ENCODE assay signal across 8 cellular contexts in the genomic region with DNA sequence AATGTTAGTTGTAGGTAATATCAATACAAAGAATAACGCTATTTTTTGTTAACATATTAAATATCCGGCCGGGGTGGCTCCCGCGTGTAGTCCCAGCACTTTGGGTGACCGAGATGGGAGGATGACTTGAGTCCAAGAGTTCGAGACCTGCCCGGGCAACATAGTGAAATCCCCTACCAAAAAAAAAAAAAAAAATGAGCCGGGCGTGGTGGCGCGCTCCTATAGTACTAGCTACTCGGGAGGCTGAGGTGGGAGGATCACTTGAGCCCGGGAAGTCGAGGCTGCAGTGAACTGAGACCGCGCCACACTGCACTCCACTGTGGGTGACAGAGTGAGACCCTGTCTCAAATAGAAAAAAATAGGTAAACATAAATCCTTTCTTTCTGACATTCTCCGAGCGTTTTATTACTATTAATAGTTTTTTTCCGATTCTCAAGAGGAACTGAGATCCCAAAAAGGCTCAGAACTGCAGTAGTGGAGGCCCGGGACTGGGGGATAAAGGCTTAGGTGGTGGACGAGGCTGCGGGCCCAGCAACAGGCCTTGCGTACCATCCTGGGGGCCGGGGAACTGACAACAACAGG. TPM values are rescaled to one million over a fixed set of nuclear protein-coding genes. Genes with fewer than 3 reads are reported as not detected.
DNase-seq lines count a peak whose midpoint lies in the region; ATAC-seq and TF ChIP-seq lines count a peak whose summit lies in the region.

No MANE protein-coding gene starts in this region.

- H3K4me1 ChIP-seq in MM.1S (ENCODE audit: low read length) (peaks cover 51% of the 10 kb centered on the region), endodermal cell (ENCODE audit: control insufficient read depth, insufficient read depth, low read length) (peaks cover 11% of the 10 kb centered on the region), osteoblast (ENCODE audit: insufficient read depth, low read length) (peaks cover 24% of the 10 kb centered on the region)

- POLR2A ChIA-PET in CD4-positive, alpha-beta T cell (lab: Charles Lee): interaction anchor here (0.7 to 3.3 kb wide), 10 partner anchors 9 to 1635 kb away, joined by 3 to 28 read pairs (median 8); a partner anchor contains a TSS

- H3K27me3 ChIP-seq in CD4-positive, alpha-beta T cell (ENCODE audit: control insufficient read depth, insufficient read depth, low read length): no peaks in the 10 kb centered on the region
- H3K27me3 ChIP-seq in MM.1S (replicated peaks; ENCODE audit: insufficient read depth, low read length): no peaks in the 10 kb centered on the region
- no peaks in the 10 kb centered on the region for H3K27me3 ChIP-seq in endodermal cell (ENCODE audit: control insufficient read depth, insufficient read depth, low read length, poor library complexity, severe bottlenecking)
- no peaks in the 10 kb centered on the region for H3K27me3 ChIP-seq in osteoblast (ENCODE audit: insufficient read depth, low read length)

- 42 to 59% methylated on average over 6 to 24 of the region's 25 CpGs for WGBS in endodermal cell (ENCODE audit: insufficient coverage in 1 of 2, insufficient read length in 1 of 2), 2 experiments

- H3K9me3 Mint-ChIP-seq in CD4-positive, alpha-beta T cell: peaks cover 3% of the 10 kb centered on the region
- H3K9me3 Mint-ChIP-seq in endodermal cell: peaks cover 2% of the 10 kb centered on the region

- H3K79me2 ChIP-seq in MM.1S (ENCODE audit: low read length) (peaks cover 54% of the 10 kb centered on the region), osteoblast (ENCODE audit: insufficient read depth, low read length) (peaks cover 57% of the 10 kb centered on the region)

- H2AFZ ChIP-seq in MM.1S (ENCODE audit: low read length) (peak overlapping the region; percentile 6; the same call in 1 of the 2 replicates), osteoblast (ENCODE audit: low read length) (peak overlapping the region; percentile 78)

- H3K4me2 ChIP-seq in MM.1S (ENCODE audit: low read depth, low read length) (peak overlapping the region; percentile 75), osteoblast (ENCODE audit: insufficient read depth, low read length) (peak overlapping the region; percentile 92)

- peaks cover 42% of the 10 kb centered on the region for H3F3A ChIP-seq in MM.1S (ENCODE audit: insufficient read depth, low read length)

- H3K4me3 Mint-ChIP-seq in CD4-positive, alpha-beta T cell: no peak overlapping the region
- no peak overlapping the region for H3K4me3 Mint-ChIP-seq in endodermal cell

- H3K4me1 Mint-ChIP-seq in CD4-positive, alpha-beta T cell (ENCODE audit: low read depth): peaks cover 50% of the 10 kb centered on the region
- H3K4me1 Mint-ChIP-seq in endodermal cell: peaks cover 24% of the 10 kb centered on the region

- CTCF ChIA-PET in CD4-positive, alpha-beta T cell (lab: Charles Lee): interaction anchor here (9.8 kb wide), 1 partner anchor 14 kb away, joined by 101 read pairs; no protein-coding TSS in a partner anchor

- peak in 1 of 10 experiments; percentile 41 for DNase-seq in CD4-positive, alpha-beta T cell
- no peak for DNase-seq in MM.1S
- peak; percentile 72 for DNase-seq in endodermal cell
- peak; percentile 87 for DNase-seq in osteoblast (ENCODE audit: insufficient read length, low spot score, missing footprints)
- DNase-seq in LoVo (ENCODE audit: low spot score): no peak

- H3K9me2 ChIP-seq in MM.1S (replicated peaks; ENCODE audit: insufficient read depth, low read length): no peaks in the 10 kb centered on the region

- H3K9ac ChIP-seq in MM.1S (ENCODE audit: low read length) (peak overlapping the region; percentile 90), endodermal cell (ENCODE audit: extremely low read depth, low read length, poor library complexity, severe bottlenecking) (peak overlapping the region; percentile 94)

- H3K4me3 ChIP-seq in MM.1S (ENCODE audit: low read length) (peak overlapping the region; percentile 94), endodermal cell (ENCODE audit: low read length) (peak overlapping the region; percentile 83), osteoblast (ENCODE audit: insufficient read depth, low read length) (peak overlapping the region; percentile 93)

- no peak overlapping the region for H3K27ac Mint-ChIP-seq in CD4-positive, alpha-beta T cell
- peak overlapping the region; percentile 84 for H3K27ac Mint-ChIP-seq in endodermal cell

- intact Hi-C loops in CD4-positive, alpha-beta T cell (cut with DNase I, micrococcal nuclease): loop anchor here (2.0 to 10.0 kb wide), 3 partner anchors 14 to 1144 kb away; a partner anchor contains a TSS

- peak overlapping the region; percentile 87 for H3K27ac ChIP-seq in CD4-positive, alpha-beta T cell (ENCODE audit: low read depth, low read length)
- H3K27ac ChIP-seq in MM.1S (ENCODE audit: low read length) (peak overlapping the region; percentile 93), endodermal cell (ENCODE audit: low read depth, low read length) (no peak overlapping the region), osteoblast (ENCODE audit: low read depth, low read length) (peak overlapping the region; percentile 98)

- no peaks in the 10 kb centered on the region for H3K9me3 ChIP-seq in CD4-positive, alpha-beta T cell (ENCODE audit: control insufficient read depth, low read length)
- H3K9me3 ChIP-seq in MM.1S (replicated peaks; ENCODE audit: insufficient read depth, low read length) (no peaks in the 10 kb centered on the region), endodermal cell (ENCODE audit: control insufficient read depth, low read length) (no peaks in the 10 kb centered on the region), osteoblast (ENCODE audit: low read depth, low read length) (no peaks in the 10 kb centered on the region)

- H3K36me3 ChIP-seq in MM.1S (replicated peaks; ENCODE audit: insufficient read depth, low read length) (no peaks in the 10 kb centered on the region), endodermal cell (ENCODE audit: control insufficient read depth, insufficient read depth, low read length) (peaks cover 9% of the 10 kb centered on the region), osteoblast (ENCODE audit: insufficient read depth, low read length) (no peaks in the 10 kb centered on the region)

- no peak for ATAC-seq in CD4-positive, alpha-beta T cell (ENCODE audit: poor library complexity)
- ATAC-seq in esophagus mucosa: no peak
- ATAC-seq in GM21447 (IDR thresholded peaks at IDR 0.05; ENCODE audit: unreplicated experiment): no peak
- ATAC-seq in GM21515 (IDR thresholded peaks at IDR 0.05; ENCODE audit: unreplicated experiment): no peak

- peaks cover 20% of the 10 kb centered on the region for H3K36me3 Mint-ChIP-seq in CD4-positive, alpha-beta T cell (ENCODE audit: low read depth)
- peaks cover 6% of the 10 kb centered on the region for H3K36me3 Mint-ChIP-seq in endodermal cell (ENCODE audit: low read depth)

- H3K27me3 Mint-ChIP-seq in CD4-positive, alpha-beta T cell: no peaks in the 10 kb centered on the region
- H3K27me3 Mint-ChIP-seq in endodermal cell (ENCODE audit: insufficient read depth): no peaks in the 10 kb centered on the region

- no peak for TF ChIP-seq CTCF in CD4-positive, alpha-beta T cell (IDR thresholded peaks at IDR 0.05)
- TF ChIP-seq CTCF in MM.1S (IDR thresholded peaks at IDR 0.05; ENCODE audit: low read length) (no peak), endodermal cell (conservative IDR thresholded peaks at IDR 0.05) (no peak), osteoblast (IDR thresholded peaks at IDR 0.05; ENCODE audit: extremely low read depth, low read depth, low read length) (no peak)

- peaks cover 26% of the 10 kb centered on the region for H4K20me1 ChIP-seq in MM.1S (ENCODE audit: insufficient read depth, low read length)
- H4K20me1 ChIP-seq in osteoblast (ENCODE audit: insufficient read depth, low read length): peaks cover 43% of the 10 kb centered on the region

RNA-seq across cellular contexts. Expression of a gene that starts 1.0 kb away (rescaled TPM):
- total RNA-seq in CD4-positive, alpha-beta T cell: 100 to 1,000 TPM; 122 to 125 TPM
- total RNA-seq in endodermal cell (10 to 100 TPM; 36.9 to 38.0 TPM), osteoblast (29.0 and 33.3 TPM in 2 replicates), esophagus mucosa (42.2 TPM)
- polyA plus RNA-seq in endodermal cell (2013, experiment 1 of 2): 32.4 TPM
- 33.4 TPM for polyA plus RNA-seq in endodermal cell (2013, experiment 2 of 2)

Comparison
In these comparisons a context has a peak if more than half of its experiments do, and no peak if none do; other contexts are left out.
1. DNase-seq: peak in endodermal cell (single experiment) and osteoblast (single experiment); none in MM.1S (single experiment) and LoVo (single experiment).
2. Peak in every context shown above with its lines, with median percentiles within 50 percentile points of each other: H3K4me3 ChIP-seq.